Comparison of ENCODE assay signal across 13 cellular contexts in genomic region chr7:78620931-78621330, GRCh38.
DNase-seq lines count a peak whose midpoint lies in the region; ATAC-seq and TF ChIP-seq lines count a peak whose summit lies in the region.
"Had no signal": no experiment of that assay in that cellular context is flagged by ENCODE, and none has a peak within 500 bp of the region (broad histone marks: within the 10 kb centered on the region; RNA-seq: fewer than 3 reads in every experiment).

No MANE protein-coding gene starts in this region.

- no peak overlapping the region for H3K18ac ChIP-seq in H9 (ENCODE audit: insufficient read length, low read depth, low read length)

- no peak overlapping the region for H2BK20ac ChIP-seq in H9 (ENCODE audit: low read depth, low read length, poor library complexity, severe bottlenecking)

- no peak overlapping the region for H3K4ac ChIP-seq in H9 (ENCODE audit: low read depth, low read length)

- CTCF ChIA-PET in SK-N-SH (lab: Yijun Ruan, JAX): no interaction called here

- H3K4me2 ChIP-seq in H9 (ENCODE audit: insufficient read depth, insufficient read length, low read length) (no peak overlapping the region), SK-N-SH (no peak overlapping the region)

- H4K5ac ChIP-seq in H9 (ENCODE audit: insufficient read length, low read depth, low read length): no peak overlapping the region

- no peaks in the 10 kb centered on the region for H3F3A ChIP-seq in SK-N-SH (replicated peaks; ENCODE audit: insufficient read depth)

- H2BK120ac ChIP-seq in H9 (ENCODE audit: low read depth, low read length, poor library complexity, severe bottlenecking): no peak overlapping the region

- WGBS in H9 (ENCODE audit: extremely low coverage, insufficient read length, low lambda C conversion rate): no CpG with 5 or more reads among the region's 2 CpGs
- WGBS in SK-N-SH (ENCODE audit: low lambda C conversion rate): 61% methylated on average over 2 of the region's 2 CpGs

- no peaks in the 10 kb centered on the region for H4K20me1 ChIP-seq in H9 (ENCODE audit: control insufficient read depth, insufficient read depth, insufficient read length)
- H4K20me1 ChIP-seq in SK-N-SH (ENCODE audit: insufficient read depth): no peaks in the 10 kb centered on the region

- ATAC-seq in GM21717 (IDR thresholded peaks at IDR 0.05; ENCODE audit: unreplicated experiment): no peak

- no peak overlapping the region for H3K4me3 Mint-ChIP-seq in H9
- H3K4me3 Mint-ChIP-seq: activated naive CD8-positive, alpha-beta T cell treated with anti-CD3 and anti-CD28 coated beads for 36 hours; dendritic cell treated with granulocyte-macrophage colony-stimulating factor and Interleukin-4, amounts not matched to agents 40 ng/mL and 50 ng/mL, for 4 days had no signal

- H3K36me3 ChIP-seq in SK-N-SH (replicated peaks in 1 of 2; ENCODE audit: control insufficient read depth in 1 of 2, insufficient read depth in 2 of 2, low read length in 1 of 2): no peaks in the 10 kb centered on the region
- H3K36me3 ChIP-seq in effector memory CD4-positive, alpha-beta T cell (ENCODE audit: control insufficient read depth, insufficient read depth, low read length): no peaks in the 10 kb centered on the region

- H3K4me1 ChIP-seq in H9 (ENCODE audit: insufficient read depth, low read length) (no peaks in the 10 kb centered on the region), SK-N-SH (ENCODE audit: control insufficient read depth in 1 of 2, insufficient read depth in 2 of 2, low read depth in 1 of 2, low read length in 1 of 2) (no peaks in the 10 kb centered on the region)
- no peaks in the 10 kb centered on the region for H3K4me1 ChIP-seq in effector memory CD4-positive, alpha-beta T cell (ENCODE audit: control insufficient read depth, insufficient read depth, low read length, poor library complexity, severe bottlenecking)

- no peak overlapping the region for H3K27ac ChIP-seq in H9 (ENCODE audit: insufficient read length, low read depth, low read length)
- no peak overlapping the region for H3K27ac ChIP-seq in SK-N-SH (ENCODE audit: low read depth in 2 of 2, low read length in 1 of 2)
- H3K27ac ChIP-seq in effector memory CD4-positive, alpha-beta T cell (ENCODE audit: insufficient read depth, low read length, poor library complexity, severe bottlenecking): no peak overlapping the region

- DNase-seq in A172 (ENCODE audit: low spot score) (peak; percentile 35), H9 (peak; percentile 42), SK-N-SH (no peak), fibroblast of pulmonary artery (ENCODE audit: low read depth) (peak; percentile 13), mucosa of gallbladder (ENCODE audit: low spot score) (no peak)
- DNase-seq in effector memory CD4-positive, alpha-beta T cell: no peak
- DNase-seq in activated CD8-positive, alpha-beta memory T cell treated with anti-CD3 and anti-CD28 coated beads for 24 hours: no peak
- DNase-seq: activated naive CD8-positive, alpha-beta T cell treated with anti-CD3 and anti-CD28 coated beads for 36 hours; AML-193; NCI-H187; stimulated activated naive CD4-positive, alpha-beta T cell had no signal

- no peak overlapping the region for H2BK15ac ChIP-seq in H9 (ENCODE audit: low read depth, low read length)

- no peaks in the 10 kb centered on the region for H3K79me1 ChIP-seq in H9 (ENCODE audit: insufficient read depth, low read depth, low read length, poor library complexity, severe bottlenecking)

- H3K56ac ChIP-seq in H9 (ENCODE audit: insufficient read length, low read depth, low read length): no peak overlapping the region

- H3K79me2 ChIP-seq in H9 (ENCODE audit: insufficient read depth, low read length) (no peaks in the 10 kb centered on the region), SK-N-SH (ENCODE audit: insufficient read depth) (no peaks in the 10 kb centered on the region)

- H3K36me3 Mint-ChIP-seq in H9 (ENCODE audit: insufficient read depth in 1 of 3, low read depth in 3 of 3): peaks cover 6 to 14% (median 9%) of the 10 kb centered on the region in 3 experiments; a peak in 6 of 7 replicates
- H3K36me3 Mint-ChIP-seq: activated naive CD8-positive, alpha-beta T cell treated with anti-CD3 and anti-CD28 coated beads for 36 hours had no signal

- H3K4me1 Mint-ChIP-seq in H9: no peaks in the 10 kb centered on the region
- H3K4me1 Mint-ChIP-seq: activated naive CD8-positive, alpha-beta T cell treated with anti-CD3 and anti-CD28 coated beads for 36 hours had no signal

- H3K27me3 Mint-ChIP-seq in H9 (ENCODE audit: low read depth): no peaks in the 10 kb centered on the region
- H3K27me3 Mint-ChIP-seq: activated naive CD8-positive, alpha-beta T cell treated with anti-CD3 and anti-CD28 coated beads for 36 hours; dendritic cell treated with granulocyte-macrophage colony-stimulating factor and Interleukin-4, amounts not matched to agents 40 ng/mL and 50 ng/mL, for 4 days had no signal

- no peak overlapping the region for H3K14ac ChIP-seq in H9 (ENCODE audit: insufficient read depth, low read length)

- no peak overlapping the region for H3K4me3 ChIP-seq in SK-N-SH (ENCODE audit: low read depth in 2 of 2, low read length in 1 of 2)
- no peak overlapping the region for H3K4me3 ChIP-seq in fibroblast of pulmonary artery (replicated peaks; ENCODE audit: low read depth, low read length)
- H3K4me3 ChIP-seq in effector memory CD4-positive, alpha-beta T cell (ENCODE audit: insufficient read depth, low read depth, low read length, poor library complexity, severe bottlenecking): no peak overlapping the region

- TF ChIP-seq RAD21 in SK-N-SH (IDR thresholded peaks at IDR 0.05; ENCODE audit: low read length): no peak

- no peak overlapping the region for H2BK12ac ChIP-seq in H9 (ENCODE audit: insufficient read length, low read depth, low read length)

- H3K27me3 ChIP-seq in H9 (ENCODE audit: insufficient read depth, low read length): no peaks in the 10 kb centered on the region
- no peaks in the 10 kb centered on the region for H3K27me3 ChIP-seq in SK-N-SH (ENCODE audit: insufficient read depth)
- H3K27me3 ChIP-seq in effector memory CD4-positive, alpha-beta T cell (replicated peaks; ENCODE audit: control insufficient read depth, insufficient read depth, low read length, poor library complexity, severe bottlenecking): no peaks in the 10 kb centered on the region

- no peak overlapping the region for H2BK5ac ChIP-seq in H9 (ENCODE audit: insufficient read length, low read length)

- no peak overlapping the region for H3K23ac ChIP-seq in H9 (ENCODE audit: insufficient read length, low read depth, low read length)

- TF ChIP-seq CTCF in H9 (conservative IDR thresholded peaks at IDR 0.05) (no peak), SK-N-SH (IDR thresholded peaks at IDR 0.05) (no peak), fibroblast of pulmonary artery (IDR thresholded peaks at IDR 0.05; ENCODE audit: low read length, missing control alignments) (no peak)

- H3K9me3 Mint-ChIP-seq in H9: no peaks in the 10 kb centered on the region

- no peaks in the 10 kb centered on the region for H3K23me2 ChIP-seq in H9 (ENCODE audit: insufficient read length, low read depth, low read length, poor library complexity, severe bottlenecking)

- H3K9me3 ChIP-seq in H9 (ENCODE audit: control insufficient read depth, low read depth, low read length): no peaks in the 10 kb centered on the region
- H3K9me3 ChIP-seq in SK-N-SH: no peaks in the 10 kb centered on the region
- no peaks in the 10 kb centered on the region for H3K9me3 ChIP-seq in effector memory CD4-positive, alpha-beta T cell (ENCODE audit: control insufficient read depth, low read length)

- no peak for TF ChIP-seq EP300 in SK-N-SH (IDR thresholded peaks at IDR 0.05; ENCODE audit: borderline replicate concordance in 1 of 2, low read depth in 1 of 2, low read length in 1 of 2)

- H2AK5ac ChIP-seq in H9 (ENCODE audit: insufficient read length, low read length): no peak overlapping the region

- POLR2A ChIA-PET in SK-N-SH (lab: Yijun Ruan, JAX): no interaction called here

- no peak overlapping the region for H4K91ac ChIP-seq in H9 (ENCODE audit: insufficient read length, low read depth, low read length)

- H3T11ph ChIP-seq in H9 (ENCODE audit: low read length): no peak overlapping the region

- no peak overlapping the region for H4K8ac ChIP-seq in H9 (replicated peaks; ENCODE audit: insufficient read length, low read depth, low read length)

- H3K27ac Mint-ChIP-seq in H9: no peak overlapping the region
- H3K27ac Mint-ChIP-seq: activated naive CD8-positive, alpha-beta T cell treated with anti-CD3 and anti-CD28 coated beads for 36 hours; dendritic cell treated with granulocyte-macrophage colony-stimulating factor and Interleukin-4, amounts not matched to agents 40 ng/mL and 50 ng/mL, for 4 days had no signal

- H2AFZ ChIP-seq in H9 (ENCODE audit: low read length): no peak overlapping the region
- no peak overlapping the region for H2AFZ ChIP-seq in SK-N-SH (ENCODE audit: low read depth)

- no peak overlapping the region for H3K9ac ChIP-seq in H9 (ENCODE audit: extremely low read depth, insufficient read length, low read length)
- H3K9ac ChIP-seq in SK-N-SH: no peak overlapping the region

- H3K9me2 ChIP-seq in SK-N-SH: no peaks in the 10 kb centered on the region

TF ChIP-seq in SK-N-SH, 30 proteins besides CTCF, POLR2A, EP300 and RAD21:
- TF ChIP-seq, protein P1, sequence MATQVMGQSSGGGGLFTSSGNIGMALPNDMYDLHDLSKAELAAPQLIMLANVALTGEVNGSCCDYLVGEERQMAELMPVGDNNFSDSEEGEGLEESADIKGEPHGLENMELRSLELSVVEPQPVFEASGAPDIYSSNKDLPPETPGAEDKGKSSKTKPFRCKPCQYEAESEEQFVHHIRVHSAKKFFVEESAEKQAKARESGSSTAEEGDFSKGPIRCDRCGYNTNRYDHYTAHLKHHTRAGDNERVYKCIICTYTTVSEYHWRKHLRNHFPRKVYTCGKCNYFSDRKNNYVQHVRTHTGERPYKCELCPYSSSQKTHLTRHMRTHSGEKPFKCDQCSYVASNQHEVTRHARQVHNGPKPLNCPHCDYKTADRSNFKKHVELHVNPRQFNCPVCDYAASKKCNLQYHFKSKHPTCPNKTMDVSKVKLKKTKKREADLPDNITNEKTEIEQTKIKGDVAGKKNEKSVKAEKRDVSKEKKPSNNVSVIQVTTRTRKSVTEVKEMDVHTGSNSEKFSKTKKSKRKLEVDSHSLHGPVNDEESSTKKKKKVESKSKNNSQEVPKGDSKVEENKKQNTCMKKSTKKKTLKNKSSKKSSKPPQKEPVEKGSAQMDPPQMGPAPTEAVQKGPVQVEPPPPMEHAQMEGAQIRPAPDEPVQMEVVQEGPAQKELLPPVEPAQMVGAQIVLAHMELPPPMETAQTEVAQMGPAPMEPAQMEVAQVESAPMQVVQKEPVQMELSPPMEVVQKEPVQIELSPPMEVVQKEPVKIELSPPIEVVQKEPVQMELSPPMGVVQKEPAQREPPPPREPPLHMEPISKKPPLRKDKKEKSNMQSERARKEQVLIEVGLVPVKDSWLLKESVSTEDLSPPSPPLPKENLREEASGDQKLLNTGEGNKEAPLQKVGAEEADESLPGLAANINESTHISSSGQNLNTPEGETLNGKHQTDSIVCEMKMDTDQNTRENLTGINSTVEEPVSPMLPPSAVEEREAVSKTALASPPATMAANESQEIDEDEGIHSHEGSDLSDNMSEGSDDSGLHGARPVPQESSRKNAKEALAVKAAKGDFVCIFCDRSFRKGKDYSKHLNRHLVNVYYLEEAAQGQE (IDR thresholded peaks at IDR 0.05; ENCODE audit: low read depth, low read length): peak; percentile 97
- no peak for TF ChIP-seq NFIC (IDR thresholded peaks at IDR 0.05; ENCODE audit: borderline replicate concordance)

Comparison
In these comparisons a context has a peak if more than half of its experiments do, and no peak if none do; other contexts are left out.
1. DNase-seq: peak in A172 (single experiment), H9 (single experiment) and fibroblast of pulmonary artery (single experiment); none in SK-N-SH (single experiment), effector memory CD4-positive, alpha-beta T cell (0 of 3), mucosa of gallbladder (single experiment) and activated CD8-positive, alpha-beta memory T cell treated with anti-CD3 and anti-CD28 coated beads for 24 hours (single experiment).